ENCODE assay signal across 25 cellular contexts in genomic region chr17:8913879-8914278, GRCh38. TPM values are rescaled to one million over a fixed set of nuclear protein-coding genes. Genes with fewer than 3 reads are reported as not detected.
"Had no signal": no experiment of that assay in that cellular context is flagged by ENCODE, and none has a peak within 500 bp of the region (broad histone marks: within the 10 kb centered on the region; RNA-seq: fewer than 3 reads in every experiment).

No MANE protein-coding gene starts in this region.

- H3K27ac Mint-ChIP-seq: neural progenitor cell; progenitor cell of endocrine pancreas; T-helper 2 cell treated with Interferon-gamma antibody and Interleukin-4, amounts not matched to agents 5 μg/mL and 100 μg/mL, for 36 hours had no signal

- H3K9me3 Mint-ChIP-seq: activated naive CD4-positive, alpha-beta T cell treated with anti-CD3 and anti-CD28 coated beads, Interleukin-2, amount 50 U/mL, for 24 hours had no signal

- DNase-seq: activated CD4-positive, alpha-beta T cell treated with anti-CD3 and anti-CD28 coated beads for 1 hour; activated gamma-delta T cell treated with Interleukin-2 at 50 U/mL for 16 hours; activated T-cell treated with anti-CD3 and anti-CD28 coated beads for 4 hours; central memory CD4-positive, alpha-beta T cell; dorsolateral prefrontal cortex; esophagus squamous epithelium; gastrocnemius medialis; hippocampal formation; left colon; mesenchymal stem cell; naive B cell; retina; sigmoid colon; stimulated activated CD4-positive, alpha-beta T cell treated with anti-CD3 and anti-CD28 coated beads, Interleukin-15, amount 100 ng/mL, for 24 hours; stimulated activated naive CD4-positive, alpha-beta T cell; testis; trophoblast cell; uterus had no signal

- H3K9me3 ChIP-seq: adrenal gland, gastrocnemius medialis, testis, uterus had no signal

- H3K36me3 Mint-ChIP-seq: neural progenitor cell had no signal

- H3K4me3 Mint-ChIP-seq: activated naive CD4-positive, alpha-beta T cell treated with anti-CD3 and anti-CD28 coated beads, Interleukin-2, amount 50 U/mL, for 24 hours; neural progenitor cell; T-helper 2 cell treated with Interferon-gamma antibody and Interleukin-4, amounts not matched to agents 5 μg/mL and 100 μg/mL, for 36 hours had no signal

- ATAC-seq: gastrocnemius medialis, left colon had no signal

- H3K27me3 Mint-ChIP-seq: activated naive CD4-positive, alpha-beta T cell treated with anti-CD3 and anti-CD28 coated beads, Interleukin-2, amount 50 U/mL, for 24 hours; naive B cell had no signal

RNA-seq across cellular contexts. Expression of gene PIK3R6, which starts 46.4 kb away (rescaled TPM):
- total RNA-seq: osteocyte, smooth muscle cell had no signal

RNA-seq across cellular contexts. Expression of gene PIK3R5, which starts 51.6 kb away (rescaled TPM):
- total RNA-seq: osteocyte, smooth muscle cell had no signal
